In the genomic region with DNA sequence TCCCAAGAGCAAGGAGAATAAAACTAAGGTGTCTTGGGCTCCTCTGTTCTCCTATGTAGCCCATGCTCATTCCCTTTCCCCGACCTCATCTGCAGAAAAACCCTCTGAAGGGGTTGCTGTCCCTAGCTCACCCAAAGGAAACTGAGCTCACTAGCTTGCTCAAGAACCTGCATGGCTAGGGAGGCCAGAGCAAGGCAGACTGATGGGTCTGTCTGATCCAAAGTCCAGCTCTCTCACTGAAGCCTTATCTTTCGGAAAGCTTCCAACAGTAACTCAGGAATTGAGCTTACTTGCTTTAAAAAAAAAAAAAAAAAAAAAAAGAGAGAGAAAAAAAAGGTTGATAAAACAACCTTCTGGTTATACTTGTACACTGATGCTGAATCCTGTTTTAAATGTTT, we compare ENCODE assay signal across 6 cellular contexts.
"Had no signal": no experiment of that assay in that cellular context is flagged by ENCODE, and none has a peak within 500 bp of the region (broad histone marks: within the 10 kb centered on the region; RNA-seq: fewer than 3 reads in every experiment).

No MANE protein-coding gene starts in this region.

- H3K4me1 ChIP-seq: HAP-1 had no signal

- H3K36me3 ChIP-seq: HAP-1 had no signal

- H3K36me3 Mint-ChIP-seq: IgD-negative memory B cell had no signal

- H3K27me3 Mint-ChIP-seq: IgD-negative memory B cell had no signal

- H3K4me3 Mint-ChIP-seq: HFFc6, IgD-negative memory B cell had no signal

- H3K9me3 Mint-ChIP-seq: HFFc6 had no signal

- DNase-seq: GM23248, GOT3, H7, HFFc6 had no signal

- H3K9me3 ChIP-seq: HAP-1 had no signal

- H3K4me3 ChIP-seq: GM23248, HAP-1 had no signal

- H3K27ac Mint-ChIP-seq: HFFc6, IgD-negative memory B cell had no signal
